In genomic region chrX:24055043-24055356, GRCh38 we compare ENCODE assay signal across 8 cellular contexts. TPM values are rescaled to one million over a fixed set of nuclear protein-coding genes. Genes with fewer than 3 reads are reported as not detected.
DNase-seq lines count a peak whose midpoint lies in the region; ATAC-seq and TF ChIP-seq lines count a peak whose summit lies in the region.

No MANE protein-coding gene starts in this region.

- H3K27ac ChIP-seq in adrenal gland (peak overlapping the region; percentile 83 to 98 (median 87)), lung (ENCODE audit: low read depth in 1 of 2, low read length in 1 of 2) (peak overlapping the region; percentile 82 to 91)

- H3K36me3 ChIP-seq in adrenal gland (replicated peaks in 1 of 2) (peaks cover 0 to 25% of the 10 kb centered on the region in 2 donors), lung (ENCODE audit: control insufficient read depth in 2 of 2, insufficient read depth in 2 of 2, low read length in 2 of 2) (peaks cover 0 to 7% of the 10 kb centered on the region in 2 donors)

- H3K27me3 ChIP-seq in adrenal gland: no peaks in the 10 kb centered on the region
- H3K27me3 ChIP-seq in lung (ENCODE audit: control insufficient read depth, insufficient read depth): no peaks in the 10 kb centered on the region

- TF ChIP-seq CTCF in adrenal gland (IDR thresholded peaks at IDR 0.05) (no peak), lung (IDR thresholded peaks at IDR 0.05; ENCODE audit: control extremely low read depth, extremely low read depth) (no peak), GM10266 (IDR thresholded peaks at IDR 0.05; ENCODE audit: control insufficient read depth, insufficient read depth, low read depth, missing control alignments) (no peak)

- intact Hi-C loops in adrenal gland (cut with DNase I): no loop called here

- ATAC-seq in GM18517 (IDR thresholded peaks at IDR 0.05; ENCODE audit: unreplicated experiment) (peak; percentile 10), HG02840 (IDR thresholded peaks at IDR 0.05; ENCODE audit: low FRiP score, unreplicated experiment) (peak; percentile 11), lung (ENCODE audit: insufficient read depth, low FRiP score) (peak; percentile 9)

- no peaks in the 10 kb centered on the region for H3K9me3 ChIP-seq in adrenal gland (replicated peaks in 1 of 3)
- no peaks in the 10 kb centered on the region for H3K9me3 ChIP-seq in lung (ENCODE audit: control insufficient read depth in 2 of 2, insufficient read depth in 1 of 2, low read length in 1 of 2)

- DNase-seq in adrenal gland (no peak), lung (ENCODE audit: low spot score) (no peak), GM10266 (ENCODE audit: extremely low spot score) (no peak), kidney glomerular epithelial cell (lab: John Stamatoyannopoulos, UW) (no peak), NCI-H2196 (lab: John Stamatoyannopoulos, UW; ENCODE audit: unreplicated experiment) (no peak), HK-2 (ENCODE audit: unreplicated experiment) (no peak)

- TF ChIP-seq POLR2A in adrenal gland (IDR thresholded peaks at IDR 0.05): peak in 1 of 2 donors; percentile 17

- peak overlapping the region in 2 of 4 donors; percentile 48 to 95 for H3K4me3 ChIP-seq in adrenal gland
- H3K4me3 ChIP-seq in lung: peak overlapping the region; percentile 88

- 0 to 12% (median 6%) methylated on average over 10 to 14 of the region's 14 CpGs; no CpG with 5 or more reads in 1 of the 4 donors for WGBS in adrenal gland, 4 donors
- WGBS in lung, 2 donors: 0 to 3% methylated on average over 14 of the region's 14 CpGs

- peaks cover 0 to 11% of the 10 kb centered on the region in 2 donors for H3K4me1 ChIP-seq in adrenal gland (replicated peaks in 1 of 2)
- peaks cover 0 to 3% of the 10 kb centered on the region in 2 donors for H3K4me1 ChIP-seq in lung (ENCODE audit: control insufficient read depth in 2 of 2, insufficient read depth in 2 of 2, low read length in 2 of 2)

RNA-seq across cellular contexts. Expression of gene EIF2S3, which starts 0.2 kb away (rescaled TPM):
- total RNA-seq in adrenal gland (100 to 1,000 TPM in 6 of 8 donors, 10 to 100 TPM in 2; 73.4 to 185 (median 127) TPM), lung (100 to 1,000 TPM; 138 to 249 TPM)
- polyA plus RNA-seq in adrenal gland (10 to 100 TPM; 49.1 to 95.9 (median 50.3) TPM), lung (10 to 100 TPM; 62.5 to 71.5 TPM)

RNA-seq across cellular contexts. Expression of gene KLHL15, which starts 28.0 kb away (rescaled TPM):
- total RNA-seq in adrenal gland (10 to 100 TPM in 7 of 8 donors, 1 to 10 TPM in 1; 9.5 to 75.3 (median 17.8) TPM), lung (10 to 100 TPM in 1 of 2 donors, 1 to 10 TPM in 1; 5.5 to 18.9 TPM)
- polyA plus RNA-seq in adrenal gland (10 to 100 TPM in 1 of 3 donors, 1 to 10 TPM in 2; 1.5 to 16.7 (median 3.1) TPM), lung (1 to 10 TPM; 1.7 to 2.4 TPM)
